Comparison of ENCODE assay signal across 8 cellular contexts in the genomic region with DNA sequence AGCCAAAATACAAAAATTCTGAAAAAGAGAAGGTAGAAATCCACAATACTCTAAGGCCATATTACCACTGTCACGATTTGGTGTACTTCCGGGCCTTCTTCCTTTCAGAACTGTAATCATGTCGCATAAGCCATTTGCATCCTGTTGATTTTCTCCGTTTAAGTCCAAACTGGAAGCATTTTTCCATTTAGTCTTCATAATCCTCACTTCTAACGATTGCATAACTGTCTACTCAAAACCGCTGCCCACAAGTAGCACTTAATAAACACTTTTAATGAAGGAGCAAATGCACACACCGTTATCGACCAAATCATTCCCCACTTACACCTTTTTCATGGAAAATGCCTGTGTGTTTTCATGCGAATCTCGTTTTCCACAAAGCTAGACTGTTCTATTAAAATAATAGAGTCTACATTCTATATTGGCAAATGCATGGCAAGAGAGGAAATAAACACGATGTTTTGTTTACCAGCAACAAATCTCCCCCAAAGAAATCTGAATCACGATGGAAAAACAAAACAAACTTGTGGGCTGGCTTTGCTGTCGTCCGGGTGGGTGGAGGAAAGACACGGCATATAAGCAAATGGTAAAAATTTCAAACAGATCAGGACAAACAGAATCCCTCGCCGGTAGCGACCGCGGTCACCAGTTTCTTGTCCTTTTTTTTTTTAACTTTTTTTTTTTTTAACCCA. TPM values are rescaled to one million over a fixed set of nuclear protein-coding genes. Genes with fewer than 3 reads are reported as not detected.
DNase-seq lines count a peak whose midpoint lies in the region; ATAC-seq and TF ChIP-seq lines count a peak whose summit lies in the region.

No MANE protein-coding gene starts in this region.

- no peaks in the 10 kb centered on the region for H3K27me3 ChIP-seq in HAP-1 (ENCODE audit: low read depth)
- no peaks in the 10 kb centered on the region for H3K27me3 ChIP-seq in NT2/D1 (ENCODE audit: insufficient read depth, insufficient read length)
- H3K27me3 ChIP-seq in lower lobe of right lung (ENCODE audit: low read depth): no peaks in the 10 kb centered on the region
- no peaks in the 10 kb centered on the region for H3K27me3 ChIP-seq in tibial artery

- TF ChIP-seq CTCF in lower lobe of right lung (IDR thresholded peaks at IDR 0.05): no peak
- TF ChIP-seq CTCF in tibial artery (IDR thresholded peaks at IDR 0.05): no peak

- CTCF ChIA-PET in activated CD4-positive, alpha-beta T cell treated with anti-CD3 and anti-CD28 coated beads, Interleukin-2, amount 10 ng/mL, durations not matched to agents 7 days and 5 days (lab: Charles Lee): no interaction called here

- ATAC-seq in lower lobe of right lung: no peak
- ATAC-seq in HG02571 (IDR thresholded peaks at IDR 0.05; ENCODE audit: unreplicated experiment): no peak

- peaks cover 11% of the 10 kb centered on the region for H3K36me3 Mint-ChIP-seq in activated CD4-positive, alpha-beta T cell treated with anti-CD3 and anti-CD28 coated beads, Interleukin-2, amount 10 ng/mL, durations not matched to agents 7 days and 5 days (ENCODE audit: low read depth)

- peak overlapping the region; percentile 90 for H3K4me3 Mint-ChIP-seq in activated CD4-positive, alpha-beta T cell treated with anti-CD3 and anti-CD28 coated beads, Interleukin-2, amount 10 ng/mL, durations not matched to agents 7 days and 5 days

- peaks cover 25% of the 10 kb centered on the region for H3K4me1 Mint-ChIP-seq in activated CD4-positive, alpha-beta T cell treated with anti-CD3 and anti-CD28 coated beads, Interleukin-2, amount 10 ng/mL, durations not matched to agents 7 days and 5 days

- peak overlapping the region; percentile 98 for H3K27ac Mint-ChIP-seq in activated CD4-positive, alpha-beta T cell treated with anti-CD3 and anti-CD28 coated beads, Interleukin-2, amount 10 ng/mL, durations not matched to agents 7 days and 5 days

- POLR2A ChIA-PET in activated CD4-positive, alpha-beta T cell treated with anti-CD3 and anti-CD28 coated beads, Interleukin-2, amount 10 ng/mL, durations not matched to agents 7 days and 5 days (lab: Charles Lee): no interaction called here

- H3K27ac ChIP-seq in lower lobe of right lung (peak overlapping the region; percentile 99), tibial artery (peak overlapping the region; percentile 93 to 99)

- peak overlapping the region; percentile 69 for H3K4me3 ChIP-seq in HAP-1
- peak overlapping the region; percentile 82 for H3K4me3 ChIP-seq in NT2/D1 (ENCODE audit: insufficient read length, low read depth)
- peak overlapping the region; percentile 93 for H3K4me3 ChIP-seq in lower lobe of right lung
- H3K4me3 ChIP-seq in tibial artery: peak overlapping the region; percentile 73 to 98

- intact Hi-C loops in lower lobe of right lung (cut with DNase I) (no loop called here), tibial artery (cut with DNase I; ENCODE audit: low total_unique reads) (loop anchor here (5.0 kb wide), 1 partner anchor 125 kb away; no protein-coding TSS in a partner anchor)

- H3K36me3 ChIP-seq in HAP-1 (replicated peaks): 0 out of 2 replicates have a peak, but pooled peaks cover under 1% of the 10 kb centered on the region
- peaks cover 14% of the 10 kb centered on the region for H3K36me3 ChIP-seq in NT2/D1 (ENCODE audit: insufficient read depth, insufficient read length, low read length)
- H3K36me3 ChIP-seq in lower lobe of right lung: peaks cover 8% of the 10 kb centered on the region
- H3K36me3 ChIP-seq in tibial artery: peaks cover under 1 to 11% (median 2%) of the 10 kb centered on the region in 3 donors

- no peaks in the 10 kb centered on the region for H3K27me3 Mint-ChIP-seq in activated CD4-positive, alpha-beta T cell treated with anti-CD3 and anti-CD28 coated beads, Interleukin-2, amount 10 ng/mL, durations not matched to agents 7 days and 5 days

- in situ Hi-C loops in HAP-1 (cut with MboI; ENCODE audit: low sequenced_read_pairs): no loop called here

- H3K4me1 ChIP-seq in HAP-1: peaks cover 10% of the 10 kb centered on the region; the same call in 1 of the 2 replicates
- no peaks in the 10 kb centered on the region for H3K4me1 ChIP-seq in NT2/D1 (ENCODE audit: insufficient read depth, insufficient read length)
- peaks cover 17% of the 10 kb centered on the region for H3K4me1 ChIP-seq in lower lobe of right lung
- peaks cover 0 to 32% (median 11%) of the 10 kb centered on the region in 4 donors for H3K4me1 ChIP-seq in tibial artery

- H3K9ac ChIP-seq in NT2/D1 (ENCODE audit: insufficient read length, low read depth): peak overlapping the region; percentile 94

- H3K9me3 Mint-ChIP-seq in activated CD4-positive, alpha-beta T cell treated with anti-CD3 and anti-CD28 coated beads, Interleukin-2, amount 10 ng/mL, durations not matched to agents 7 days and 5 days: no peaks in the 10 kb centered on the region

- DNase-seq in activated CD4-positive, alpha-beta T cell treated with anti-CD3 and anti-CD28 coated beads, Interleukin-2, amount 10 ng/mL, durations not matched to agents 7 days and 5 days: peak; percentile 41
- DNase-seq in activated CD4-positive, alpha-beta T cell treated with anti-CD3 and anti-CD28 coated beads, Interleukin-2, amount 50 U/mL, for 48 hours: no peak
- DNase-seq in HAP-1 (ENCODE audit: low spot score in 2 of 2) (peak in 1 of 2 experiments; percentile 28), NT2/D1 (ENCODE audit: low read depth, low spot score) (no peak), cerebellar cortex (ENCODE audit: low spot score) (peak; percentile 48), lower lobe of right lung (no peak), tibial artery (no peak)

- H3K9me3 ChIP-seq in HAP-1 (no peaks in the 10 kb centered on the region), NT2/D1 (ENCODE audit: insufficient read depth, low read length) (no peaks in the 10 kb centered on the region), lower lobe of right lung (no peaks in the 10 kb centered on the region), tibial artery (no peaks in the 10 kb centered on the region)

RNA-seq across cellular contexts. Expression of a gene that starts 1.0 kb away (rescaled TPM):
- 10 to 100 TPM; 23.1 to 24.4 TPM for total RNA-seq in activated CD4-positive, alpha-beta T cell treated with anti-CD3 and anti-CD28 coated beads, Interleukin-2, amount 10 ng/mL, durations not matched to agents 7 days and 5 days
- total RNA-seq in lower lobe of right lung: 26.0 TPM

RNA-seq across cellular contexts. Expression of a gene that starts 48.2 kb away (rescaled TPM):
- total RNA-seq in activated CD4-positive, alpha-beta T cell treated with anti-CD3 and anti-CD28 coated beads, Interleukin-2, amount 10 ng/mL, durations not matched to agents 7 days and 5 days: 10 to 100 TPM; 63.5 to 69.4 TPM
- total RNA-seq in lower lobe of right lung: 37.1 TPM

Comparison
In these comparisons a context has a peak if more than half of its experiments do, and no peak if none do; other contexts are left out.
1. DNase-seq: peak in activated CD4-positive, alpha-beta T cell treated with anti-CD3 and anti-CD28 coated beads, Interleukin-2, amount 10 ng/mL, durations not matched to agents 7 days and 5 days (single experiment) and cerebellar cortex (single experiment); none in activated CD4-positive, alpha-beta T cell treated with anti-CD3 and anti-CD28 coated beads, Interleukin-2, amount 50 U/mL, for 48 hours (0 of 2), NT2/D1 (single experiment), lower lobe of right lung (single experiment) and tibial artery (0 of 2).
2. Peak in every context shown above with its lines, with median percentiles within 50 percentile points of each other: H3K4me3 ChIP-seq.